11 cellular contexts compared by ENCODE assay signal in the genomic region with DNA sequence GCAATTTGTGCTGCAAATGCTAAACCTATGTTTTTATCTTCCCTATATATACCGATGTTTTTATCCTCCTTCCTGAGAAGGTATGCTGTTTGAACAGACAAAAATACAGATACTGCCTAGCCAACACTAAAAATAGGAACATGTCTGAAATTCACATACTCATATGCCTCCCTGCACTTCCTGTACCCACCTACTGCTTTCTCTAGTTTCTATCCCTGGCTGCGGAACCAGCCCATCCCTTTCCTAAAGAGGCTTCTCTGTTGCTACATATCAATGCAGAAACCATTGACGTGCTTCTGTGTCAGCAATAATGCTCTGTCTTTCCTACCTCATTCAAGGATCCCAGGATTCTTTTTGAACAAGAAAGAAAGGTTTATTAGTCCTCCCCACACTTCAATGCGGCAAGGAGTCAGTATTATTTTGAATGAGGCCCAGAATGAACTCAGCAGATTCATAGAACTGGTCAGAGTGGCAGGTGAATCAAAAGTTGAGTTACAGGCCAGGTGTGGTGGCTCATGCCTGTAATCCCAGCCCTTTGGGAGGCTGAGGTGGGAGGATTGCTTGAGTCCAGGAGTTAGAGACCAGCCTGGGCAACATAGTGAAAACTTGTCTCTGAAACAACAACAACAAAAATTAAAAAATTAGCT.
A peak's percentile ranks its signal among the peaks of the same experiment; 100 is the strongest.
DNase-seq lines count a peak whose midpoint lies in the region; ATAC-seq, FAIRE-seq and TF ChIP-seq lines count a peak whose summit lies in the region.
"Had no signal": no experiment of that assay in that cellular context is flagged by ENCODE, and none has a peak within 500 bp of the region (broad histone marks: within the 10 kb centered on the region; RNA-seq: fewer than 3 reads in every experiment).

No MANE protein-coding gene starts in this region.

- no peaks in the 10 kb centered on the region for H4K20me1 ChIP-seq in hepatocyte (ENCODE audit: insufficient read depth, poor library complexity, severe bottlenecking)

- no peak overlapping the region for H3K27ac ChIP-seq in hepatocyte
- H3K27ac ChIP-seq: epithelial cell of prostate had no signal

- H2AFZ ChIP-seq in hepatocyte = no peak overlapping the region

- H3K9me2 ChIP-seq in hepatocyte (replicated peaks; ENCODE audit: insufficient read depth) = no peaks in the 10 kb centered on the region

- H3K4me1 Mint-ChIP-seq in activated naive CD8-positive, alpha-beta T cell treated with anti-CD3 and anti-CD28 coated beads, Interleukin-2, amount 50 U/mL, for 24 hours = peaks cover 17% of the 10 kb centered on the region
- H3K4me1 Mint-ChIP-seq: nephron had no signal

- peaks cover 4% of the 10 kb centered on the region for H3K27me3 Mint-ChIP-seq in activated naive CD8-positive, alpha-beta T cell treated with anti-CD3 and anti-CD28 coated beads, Interleukin-2, amount 50 U/mL, for 24 hours

- DNase-seq in GM10266 (ENCODE audit: extremely low spot score) (peak; percentile 21), hepatocyte (ENCODE audit: low spot score) (no peak), retina (no peak), RCC 7860 (ENCODE audit: low spot score) (no peak), BE2C (no peak)
- DNase-seq in activated naive CD8-positive, alpha-beta T cell treated with anti-CD3 and anti-CD28 coated beads, Interleukin-2, amount 50 U/mL, for 24 hours = no peak
- DNase-seq: NCI-H1417 treated with DMSO at 0.1 percent for 48 hours had no signal

- H3K4me1 ChIP-seq in hepatocyte (ENCODE audit: insufficient read depth) (no peaks in the 10 kb centered on the region), BE2C (no peaks in the 10 kb centered on the region)

- no peak for FAIRE-seq in RCC 7860 (lab: Jason Lieb, UNC)

- H3K9me3 ChIP-seq in hepatocyte (ENCODE audit: low read depth) (no peaks in the 10 kb centered on the region), BE2C (no peaks in the 10 kb centered on the region)

- H3K4me2 ChIP-seq in hepatocyte = no peak overlapping the region

- no peak overlapping the region for H3K27ac Mint-ChIP-seq in activated naive CD8-positive, alpha-beta T cell treated with anti-CD3 and anti-CD28 coated beads, Interleukin-2, amount 50 U/mL, for 24 hours
- H3K27ac Mint-ChIP-seq: nephron had no signal

- ATAC-seq in GM19397 (IDR thresholded peaks at IDR 0.05; ENCODE audit: unreplicated experiment) (peak; percentile 71), HG03103 (IDR thresholded peaks at IDR 0.05; ENCODE audit: low read depth, unreplicated experiment) (peak; percentile 86)
- peak; percentile 79 for ATAC-seq in activated naive CD8-positive, alpha-beta T cell treated with anti-CD3 and anti-CD28 coated beads, Interleukin-2, amount 50 U/mL, for 24 hours

- no peaks in the 10 kb centered on the region for H3K27me3 ChIP-seq in hepatocyte
- no peaks in the 10 kb centered on the region; the same call in 1 of the 2 replicates for H3K27me3 ChIP-seq in BE2C

- TF ChIP-seq CTCF in GM10266 (IDR thresholded peaks at IDR 0.05; ENCODE audit: control insufficient read depth, insufficient read depth, low read depth, missing control alignments) (no peak), hepatocyte (IDR thresholded peaks at IDR 0.05; ENCODE audit: poor library complexity) (no peak), BE2C (IDR thresholded peaks at IDR 0.05; ENCODE audit: low read depth, low read length) (no peak)

- H3K36me3 Mint-ChIP-seq in activated naive CD8-positive, alpha-beta T cell treated with anti-CD3 and anti-CD28 coated beads, Interleukin-2, amount 50 U/mL, for 24 hours (ENCODE audit: low read depth) = no peaks in the 10 kb centered on the region

- no peaks in the 10 kb centered on the region for H3K9me3 Mint-ChIP-seq in activated naive CD8-positive, alpha-beta T cell treated with anti-CD3 and anti-CD28 coated beads, Interleukin-2, amount 50 U/mL, for 24 hours
- H3K9me3 Mint-ChIP-seq: nephron had no signal

- no peak overlapping the region for H3K4me3 Mint-ChIP-seq in activated naive CD8-positive, alpha-beta T cell treated with anti-CD3 and anti-CD28 coated beads, Interleukin-2, amount 50 U/mL, for 24 hours
- H3K4me3 Mint-ChIP-seq: nephron had no signal

- WGBS in hepatocyte (ENCODE audit: low lambda C conversion rate, missing lambda C conversion rate) = 88% methylated on average over 4 of the region's 4 CpGs

- H3K36me3 ChIP-seq in hepatocyte (replicated peaks; ENCODE audit: insufficient read depth, low read depth) (no peaks in the 10 kb centered on the region), BE2C (no peaks in the 10 kb centered on the region)

- H3K79me2 ChIP-seq in hepatocyte = no peaks in the 10 kb centered on the region

- H3K4me3 ChIP-seq in hepatocyte = no peak overlapping the region
- no peak overlapping the region for H3K4me3 ChIP-seq in BE2C (ENCODE audit: low read depth, low read length)
